In the genomic region with DNA sequence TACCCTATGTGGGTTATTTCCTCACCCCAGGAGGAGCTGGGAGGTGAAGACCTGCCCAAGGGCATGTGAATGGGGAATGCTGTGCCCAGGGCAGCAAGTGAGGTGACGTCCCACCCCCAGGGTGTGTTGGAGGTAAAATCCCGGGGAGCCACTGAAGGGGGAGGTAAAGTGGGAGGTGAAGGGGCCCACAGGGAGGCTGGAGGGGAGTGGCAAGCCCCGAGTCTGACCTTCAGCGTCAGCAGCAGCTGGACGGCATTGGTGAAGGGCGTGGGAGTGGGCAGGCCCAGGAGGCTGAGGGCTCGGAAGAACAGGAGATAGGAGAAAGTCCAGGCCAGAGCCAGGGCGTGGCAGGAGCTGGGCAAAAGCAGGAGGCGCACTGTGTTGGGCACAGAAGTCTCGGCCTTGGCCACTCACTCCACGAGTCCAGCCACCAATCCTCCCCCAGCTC, we compare ENCODE assay signal across 1 cellular context.
TF ChIP-seq lines count a peak whose summit lies in the region.

No MANE protein-coding gene starts in this region.

TF ChIP-seq in WTC11, 78 proteins besides CTCF, POLR2A, EP300 and RAD21 (continued from another document):
- TF ChIP-seq, protein P1, sequence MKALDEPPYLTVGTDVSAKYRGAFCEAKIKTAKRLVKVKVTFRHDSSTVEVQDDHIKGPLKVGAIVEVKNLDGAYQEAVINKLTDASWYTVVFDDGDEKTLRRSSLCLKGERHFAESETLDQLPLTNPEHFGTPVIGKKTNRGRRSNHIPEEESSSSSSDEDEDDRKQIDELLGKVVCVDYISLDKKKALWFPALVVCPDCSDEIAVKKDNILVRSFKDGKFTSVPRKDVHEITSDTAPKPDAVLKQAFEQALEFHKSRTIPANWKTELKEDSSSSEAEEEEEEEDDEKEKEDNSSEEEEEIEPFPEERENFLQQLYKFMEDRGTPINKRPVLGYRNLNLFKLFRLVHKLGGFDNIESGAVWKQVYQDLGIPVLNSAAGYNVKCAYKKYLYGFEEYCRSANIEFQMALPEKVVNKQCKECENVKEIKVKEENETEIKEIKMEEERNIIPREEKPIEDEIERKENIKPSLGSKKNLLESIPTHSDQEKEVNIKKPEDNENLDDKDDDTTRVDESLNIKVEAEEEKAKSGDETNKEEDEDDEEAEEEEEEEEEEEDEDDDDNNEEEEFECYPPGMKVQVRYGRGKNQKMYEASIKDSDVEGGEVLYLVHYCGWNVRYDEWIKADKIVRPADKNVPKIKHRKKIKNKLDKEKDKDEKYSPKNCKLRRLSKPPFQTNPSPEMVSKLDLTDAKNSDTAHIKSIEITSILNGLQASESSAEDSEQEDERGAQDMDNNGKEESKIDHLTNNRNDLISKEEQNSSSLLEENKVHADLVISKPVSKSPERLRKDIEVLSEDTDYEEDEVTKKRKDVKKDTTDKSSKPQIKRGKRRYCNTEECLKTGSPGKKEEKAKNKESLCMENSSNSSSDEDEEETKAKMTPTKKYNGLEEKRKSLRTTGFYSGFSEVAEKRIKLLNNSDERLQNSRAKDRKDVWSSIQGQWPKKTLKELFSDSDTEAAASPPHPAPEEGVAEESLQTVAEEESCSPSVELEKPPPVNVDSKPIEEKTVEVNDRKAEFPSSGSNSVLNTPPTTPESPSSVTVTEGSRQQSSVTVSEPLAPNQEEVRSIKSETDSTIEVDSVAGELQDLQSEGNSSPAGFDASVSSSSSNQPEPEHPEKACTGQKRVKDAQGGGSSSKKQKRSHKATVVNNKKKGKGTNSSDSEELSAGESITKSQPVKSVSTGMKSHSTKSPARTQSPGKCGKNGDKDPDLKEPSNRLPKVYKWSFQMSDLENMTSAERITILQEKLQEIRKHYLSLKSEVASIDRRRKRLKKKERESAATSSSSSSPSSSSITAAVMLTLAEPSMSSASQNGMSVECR (CRISPR knock-in tag; IDR thresholded peaks at IDR 0.05; ENCODE audit: borderline replicate concordance): no peak
- TF ChIP-seq, protein P2, sequence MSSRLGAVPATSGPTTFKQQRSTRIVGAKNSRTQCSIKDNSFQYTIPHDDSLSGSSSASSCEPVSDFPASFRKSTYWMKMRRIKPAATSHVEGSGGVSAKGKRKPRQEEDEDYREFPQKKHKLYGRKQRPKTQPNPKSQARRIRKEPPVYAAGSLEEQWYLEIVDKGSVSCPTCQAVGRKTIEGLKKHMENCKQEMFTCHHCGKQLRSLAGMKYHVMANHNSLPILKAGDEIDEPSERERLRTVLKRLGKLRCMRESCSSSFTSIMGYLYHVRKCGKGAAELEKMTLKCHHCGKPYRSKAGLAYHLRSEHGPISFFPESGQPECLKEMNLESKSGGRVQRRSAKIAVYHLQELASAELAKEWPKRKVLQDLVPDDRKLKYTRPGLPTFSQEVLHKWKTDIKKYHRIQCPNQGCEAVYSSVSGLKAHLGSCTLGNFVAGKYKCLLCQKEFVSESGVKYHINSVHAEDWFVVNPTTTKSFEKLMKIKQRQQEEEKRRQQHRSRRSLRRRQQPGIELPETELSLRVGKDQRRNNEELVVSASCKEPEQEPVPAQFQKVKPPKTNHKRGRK (CRISPR knock-in tag; IDR thresholded peaks at IDR 0.05; ENCODE audit: borderline replicate concordance): no peak
- TF ChIP-seq FOXK1 (CRISPR knock-in tag; IDR thresholded peaks at IDR 0.05): no peak
- no peak for TF ChIP-seq NR2C2 (CRISPR knock-in tag; IDR thresholded peaks at IDR 0.05)
- no peak for TF ChIP-seq SP1 (CRISPR knock-in tag; conservative IDR thresholded peaks at IDR 0.05)
- TF ChIP-seq, protein P3, sequence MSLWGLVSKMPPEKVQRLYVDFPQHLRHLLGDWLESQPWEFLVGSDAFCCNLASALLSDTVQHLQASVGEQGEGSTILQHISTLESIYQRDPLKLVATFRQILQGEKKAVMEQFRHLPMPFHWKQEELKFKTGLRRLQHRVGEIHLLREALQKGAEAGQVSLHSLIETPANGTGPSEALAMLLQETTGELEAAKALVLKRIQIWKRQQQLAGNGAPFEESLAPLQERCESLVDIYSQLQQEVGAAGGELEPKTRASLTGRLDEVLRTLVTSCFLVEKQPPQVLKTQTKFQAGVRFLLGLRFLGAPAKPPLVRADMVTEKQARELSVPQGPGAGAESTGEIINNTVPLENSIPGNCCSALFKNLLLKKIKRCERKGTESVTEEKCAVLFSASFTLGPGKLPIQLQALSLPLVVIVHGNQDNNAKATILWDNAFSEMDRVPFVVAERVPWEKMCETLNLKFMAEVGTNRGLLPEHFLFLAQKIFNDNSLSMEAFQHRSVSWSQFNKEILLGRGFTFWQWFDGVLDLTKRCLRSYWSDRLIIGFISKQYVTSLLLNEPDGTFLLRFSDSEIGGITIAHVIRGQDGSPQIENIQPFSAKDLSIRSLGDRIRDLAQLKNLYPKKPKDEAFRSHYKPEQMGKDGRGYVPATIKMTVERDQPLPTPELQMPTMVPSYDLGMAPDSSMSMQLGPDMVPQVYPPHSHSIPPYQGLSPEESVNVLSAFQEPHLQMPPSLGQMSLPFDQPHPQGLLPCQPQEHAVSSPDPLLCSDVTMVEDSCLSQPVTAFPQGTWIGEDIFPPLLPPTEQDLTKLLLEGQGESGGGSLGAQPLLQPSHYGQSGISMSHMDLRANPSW (CRISPR knock-in tag; conservative IDR thresholded peaks at IDR 0.05; ENCODE audit: low read depth): no peak
- TF ChIP-seq ZBTB43 (CRISPR knock-in tag; IDR thresholded peaks at IDR 0.05): no peak
